ENCODE assay signal across 21 cellular contexts in genomic region chr1:32487182-32487581, GRCh38. TPM values are rescaled to one million over a fixed set of nuclear protein-coding genes. Genes with fewer than 3 reads are reported as not detected.
"Had no signal": no experiment of that assay in that cellular context is flagged by ENCODE, and none has a peak within 500 bp of the region (broad histone marks: within the 10 kb centered on the region; RNA-seq: fewer than 3 reads in every experiment).

No MANE protein-coding gene starts in this region.

- H2AFZ ChIP-seq: neural progenitor cell had no signal

- H3K4me3 ChIP-seq: adrenal gland, esophagus squamous epithelium, neural progenitor cell, psoas muscle, smooth muscle cell, thoracic aorta had no signal

- H3K4me2 ChIP-seq: neural progenitor cell, smooth muscle cell had no signal

- H3K4me1 Mint-ChIP-seq: activated B cell treated with CpG ODN at 0.5 μM for 24 hours; naive B cell; neural progenitor cell; stimulated activated memory B cell treated with anti-CD40 and anti-IgM and Interleukin-4, amounts not matched to agents 10 μg/mL and 1 μg/mL and 100 μg/mL, for 72 hours had no signal

- H3K27ac ChIP-seq: esophagus squamous epithelium, neural progenitor cell, psoas muscle, thoracic aorta had no signal

- DNase-seq: activated B cell treated with CpG ODN at 0.5 μM for 24 hours; activated CD4-positive, alpha-beta memory T cell treated with anti-CD3 and anti-CD28 coated beads for 36 hours; activated CD4-positive, alpha-beta T cell treated with anti-CD3 and anti-CD28 coated beads for 4 hours; activated gamma-delta T cell treated with Interleukin-2 at 50 U/mL for 16 hours; activated T-cell treated with anti-CD3 and anti-CD28 coated beads for 4 hours; adrenal gland; effector memory CD4-positive, alpha-beta T cell; esophagus squamous epithelium; mammary epithelial cell; naive B cell; psoas muscle; stimulated activated CD4-positive, alpha-beta T cell treated with anti-CD3 and anti-CD28 coated beads, Interleukin-4, amount 100 ng/mL, for 4 hours; T-helper 2 cell had no signal

- H3K27me3 ChIP-seq: adrenal gland, neural progenitor cell had no signal

- H3K4me1 ChIP-seq: esophagus squamous epithelium, neural progenitor cell, psoas muscle had no signal

- H3K4me3 Mint-ChIP-seq: activated B cell treated with CpG ODN at 0.5 μM for 24 hours; activated CD4-positive, alpha-beta memory T cell treated with anti-CD3 and anti-CD28 coated beads for 36 hours; activated T-helper 1 cell treated with anti-CD3 and anti-CD28 coated beads, Interleukin-12 subunit alpha, Interleukin-12 subunit beta, Interleukin-2, Interleukin-4 antibody, amounts not matched to agents 30 ng/mL and 10 ng/mL and 1 ng/mL, durations not matched to agents 14 hours and 24 hours and 36 hours; naive B cell; neural progenitor cell; stimulated activated memory B cell treated with anti-CD40 and anti-IgM and Interleukin-4, amounts not matched to agents 10 μg/mL and 1 μg/mL and 100 μg/mL, for 72 hours had no signal

- H3K9me3 Mint-ChIP-seq: activated B cell treated with CpG ODN at 0.5 μM for 24 hours; activated CD4-positive, alpha-beta memory T cell treated with anti-CD3 and anti-CD28 coated beads for 36 hours; activated naive CD4-positive, alpha-beta T cell treated with anti-CD3 and anti-CD28 coated beads, Interleukin-2, amount 50 U/mL, for 72 hours; activated T-helper 1 cell treated with anti-CD3 and anti-CD28 coated beads, Interleukin-12 subunit alpha, Interleukin-12 subunit beta, Interleukin-2, Interleukin-4 antibody, amounts not matched to agents 30 ng/mL and 10 ng/mL and 1 ng/mL, durations not matched to agents 14 hours and 24 hours and 36 hours; neural progenitor cell; stimulated activated memory B cell treated with anti-CD40 and anti-IgM and Interleukin-4, amounts not matched to agents 10 μg/mL and 1 μg/mL and 100 μg/mL, for 72 hours had no signal

- H3K9me3 ChIP-seq: adrenal gland, esophagus squamous epithelium, psoas muscle, thoracic aorta had no signal

- H3K9ac ChIP-seq: neural progenitor cell had no signal

- ATAC-seq: activated naive CD4-positive, alpha-beta T cell treated with anti-CD3 and anti-CD28 coated beads, Interleukin-2, amount 50 U/mL, for 72 hours; psoas muscle; stimulated activated memory B cell treated with anti-CD40 and anti-IgM and Interleukin-4, amounts not matched to agents 10 μg/mL and 1 μg/mL and 100 μg/mL, for 72 hours had no signal

- H3K36me3 Mint-ChIP-seq: activated CD4-positive, alpha-beta memory T cell treated with anti-CD3 and anti-CD28 coated beads for 36 hours; activated naive CD4-positive, alpha-beta T cell treated with anti-CD3 and anti-CD28 coated beads, Interleukin-2, amount 50 U/mL, for 72 hours; naive B cell; stimulated activated memory B cell treated with anti-CD40 and anti-IgM and Interleukin-4, amounts not matched to agents 10 μg/mL and 1 μg/mL and 100 μg/mL, for 72 hours had no signal

- H3K27ac Mint-ChIP-seq: activated B cell treated with CpG ODN at 0.5 μM for 24 hours; activated CD4-positive, alpha-beta memory T cell treated with anti-CD3 and anti-CD28 coated beads for 36 hours; activated naive CD4-positive, alpha-beta T cell treated with anti-CD3 and anti-CD28 coated beads, Interleukin-2, amount 50 U/mL, for 72 hours; activated T-helper 1 cell treated with anti-CD3 and anti-CD28 coated beads, Interleukin-12 subunit alpha, Interleukin-12 subunit beta, Interleukin-2, Interleukin-4 antibody, amounts not matched to agents 30 ng/mL and 10 ng/mL and 1 ng/mL, durations not matched to agents 14 hours and 24 hours and 36 hours; naive B cell; neural progenitor cell; stimulated activated memory B cell treated with anti-CD40 and anti-IgM and Interleukin-4, amounts not matched to agents 10 μg/mL and 1 μg/mL and 100 μg/mL, for 72 hours had no signal

- H3K36me3 ChIP-seq: adrenal gland, esophagus squamous epithelium, neural progenitor cell, thoracic aorta had no signal

RNA-seq across cellular contexts. Expression of gene ZBTB8B, which starts 22.3 kb away (rescaled TPM):
- total RNA-seq: activated CD4-positive, alpha-beta memory T cell treated with anti-CD3 and anti-CD28 coated beads for 36 hours; activated naive CD4-positive, alpha-beta T cell treated with anti-CD3 and anti-CD28 coated beads, Interleukin-2, amount 50 U/mL, for 72 hours; activated T-helper 1 cell treated with anti-CD3 and anti-CD28 coated beads, Interleukin-12 subunit alpha, Interleukin-12 subunit beta, Interleukin-2, Interleukin-4 antibody, amounts not matched to agents 30 ng/mL and 10 ng/mL and 1 ng/mL, durations not matched to agents 14 hours and 24 hours and 36 hours; esophagus squamous epithelium; fibroblast of villous mesenchyme; mononuclear cell; psoas muscle; thoracic aorta had no signal
- polyA plus RNA-seq: smooth muscle cell had no signal
